29 cellular contexts compared by ENCODE assay signal in the genomic region with DNA sequence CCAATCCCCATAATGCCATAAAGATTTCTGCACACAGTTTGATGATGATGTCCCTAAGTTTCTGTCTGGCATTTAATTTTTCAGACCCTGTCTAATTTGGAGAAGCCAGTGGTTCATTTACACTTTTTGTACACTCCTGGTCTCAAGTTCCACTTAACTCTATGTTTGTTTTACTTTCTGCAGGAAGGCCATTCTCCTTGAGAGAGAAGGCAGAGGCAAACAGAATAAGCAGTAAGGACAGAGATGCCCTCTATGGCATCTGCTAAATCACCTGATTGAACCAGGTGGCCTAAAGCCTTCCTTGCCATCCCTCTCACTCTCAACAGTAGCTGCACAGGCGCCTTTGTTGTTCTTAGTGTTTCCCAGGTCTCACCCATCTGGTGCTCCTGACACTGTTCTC.
DNase-seq lines count a peak whose midpoint lies in the region; ATAC-seq and TF ChIP-seq lines count a peak whose summit lies in the region.
"Had no signal": no experiment of that assay in that cellular context is flagged by ENCODE, and none has a peak within 500 bp of the region (broad histone marks: within the 10 kb centered on the region; RNA-seq: fewer than 3 reads in every experiment).

No MANE protein-coding gene starts in this region.

- peaks cover 8% of the 10 kb centered on the region for H3K36me3 Mint-ChIP-seq in dendritic cell treated with granulocyte-macrophage colony-stimulating factor and Interleukin-4, amounts not matched to agents 40 ng/mL and 50 ng/mL, for 4 days (ENCODE audit: low read depth)
- no peaks in the 10 kb centered on the region for H3K36me3 Mint-ChIP-seq in T-cell
- H3K36me3 Mint-ChIP-seq in activated CD8-positive, alpha-beta T cell treated with anti-CD3 and anti-CD28 coated beads for 36 hours (ENCODE audit: low read depth), result no peaks in the 10 kb centered on the region
- H3K36me3 Mint-ChIP-seq: naive B cell had no signal

- H3K27me3 Mint-ChIP-seq in dendritic cell treated with granulocyte-macrophage colony-stimulating factor and Interleukin-4, amounts not matched to agents 40 ng/mL and 50 ng/mL, for 4 days, result no peaks in the 10 kb centered on the region
- no peaks in the 10 kb centered on the region for H3K27me3 Mint-ChIP-seq in T-cell
- no peaks in the 10 kb centered on the region for H3K27me3 Mint-ChIP-seq in activated CD8-positive, alpha-beta T cell treated with anti-CD3 and anti-CD28 coated beads for 36 hours
- H3K27me3 Mint-ChIP-seq: activated CD4-positive, alpha-beta T cell treated with anti-CD3 and anti-CD28 coated beads, Interleukin-2, amount 10 ng/mL, durations not matched to agents 24 days and 14 days; naive B cell; stimulated activated naive CD8-positive, alpha-beta T cell treated with anti-CD3 and anti-CD28 coated beads, Interleukin-15, amount 100 ng/mL, for 72 hours had no signal

- CTCF ChIA-PET in T-cell (lab: Charles Lee), result no interaction called here
- CTCF ChIA-PET in activated CD8-positive, alpha-beta T cell treated with anti-CD3 and anti-CD28 coated beads for 36 hours (lab: Charles Lee), result no interaction called here

- intact Hi-C loops in dendritic cell treated with granulocyte-macrophage colony-stimulating factor and Interleukin-4, amounts not matched to agents 40 ng/mL and 50 ng/mL, for 4 days (cut with micrococcal nuclease), result no loop called here
- intact Hi-C loops in activated CD8-positive, alpha-beta T cell treated with anti-CD3 and anti-CD28 coated beads for 36 hours (cut with micrococcal nuclease), result no loop called here

- H3K9me3 Mint-ChIP-seq in dendritic cell treated with granulocyte-macrophage colony-stimulating factor and Interleukin-4, amounts not matched to agents 40 ng/mL and 50 ng/mL, for 4 days, result no peaks in the 10 kb centered on the region
- H3K9me3 Mint-ChIP-seq in T-cell, result no peaks in the 10 kb centered on the region
- no peaks in the 10 kb centered on the region for H3K9me3 Mint-ChIP-seq in activated CD8-positive, alpha-beta T cell treated with anti-CD3 and anti-CD28 coated beads for 36 hours
- H3K9me3 Mint-ChIP-seq: activated CD4-positive, alpha-beta T cell treated with anti-CD3 and anti-CD28 coated beads, Interleukin-2, amount 10 ng/mL, durations not matched to agents 24 days and 14 days; CD8-positive, alpha-beta T cell; H9; naive B cell; stimulated activated naive CD8-positive, alpha-beta T cell treated with anti-CD3 and anti-CD28 coated beads, Interleukin-15, amount 100 ng/mL, for 72 hours had no signal

- DNase-seq in activated effector memory CD4-positive, alpha-beta T cell treated with anti-CD3 and anti-CD28 coated beads, Interleukin-2, amount 50 U/mL, for 16 hours, result peak; percentile 27
- DNase-seq in activated effector memory CD4-positive, alpha-beta T cell treated with Interleukin-2 at 50 U/mL for 16 hours, result no peak
- DNase-seq in NCI-H69 (lab: John Stamatoyannopoulos, UW) (peak; percentile 93), T-cell (no peak), DMS153 treated with DMSO at 0.1 percent for 48 hours (lab: John Stamatoyannopoulos, UW; ENCODE audit: unreplicated experiment) (no peak)
- DNase-seq in activated CD8-positive, alpha-beta T cell treated with anti-CD3 and anti-CD28 coated beads for 36 hours, result no peak
- DNase-seq: ACHN; activated CD4-positive, alpha-beta T cell treated with anti-CD3 and anti-CD28 coated beads, Interleukin-2, amount 10 ng/mL, durations not matched to agents 24 days and 14 days; activated naive CD4-positive, alpha-beta T cell treated with Interleukin-2 at 50 U/mL for 16 hours; activated T-cell treated with anti-CD3 and anti-CD28 coated beads, Interleukin-2, amount 50 U/mL, for 1 hour; BE2C; CD8-positive, alpha-beta T cell; DMS79 treated with DMSO at 0.1 percent for 48 hours; foreskin keratinocyte; GDM1; H9; heart left ventricle; midbrain; naive B cell; nucleus accumbens; psoas muscle; SJCRH30; stimulated activated CD4-positive, alpha-beta T cell treated with anti-CD3 and anti-CD28 coated beads, Interleukin-12 subunit alpha, Interleukin-12 subunit beta, amount 100 ng/mL, for 4 hours; stimulated activated CD4-positive, alpha-beta T cell treated with anti-CD3 and anti-CD28 coated beads, Interleukin-2, amount 100 ng/mL, for 48 hours; stimulated activated naive CD8-positive, alpha-beta T cell treated with anti-CD3 and anti-CD28 coated beads, Interleukin-15, amount 100 ng/mL, for 72 hours; SW 1271; T-helper 9 cell; uterus had no signal

- peaks cover 33% of the 10 kb centered on the region for H3K4me1 Mint-ChIP-seq in dendritic cell treated with granulocyte-macrophage colony-stimulating factor and Interleukin-4, amounts not matched to agents 40 ng/mL and 50 ng/mL, for 4 days (ENCODE audit: low read depth)
- H3K4me1 Mint-ChIP-seq in T-cell, result no peaks in the 10 kb centered on the region
- no peaks in the 10 kb centered on the region for H3K4me1 Mint-ChIP-seq in activated CD8-positive, alpha-beta T cell treated with anti-CD3 and anti-CD28 coated beads for 36 hours (ENCODE audit: low read depth)
- H3K4me1 Mint-ChIP-seq: activated CD4-positive, alpha-beta T cell treated with anti-CD3 and anti-CD28 coated beads, Interleukin-2, amount 10 ng/mL, durations not matched to agents 24 days and 14 days; naive B cell; stimulated activated naive CD8-positive, alpha-beta T cell treated with anti-CD3 and anti-CD28 coated beads, Interleukin-15, amount 100 ng/mL, for 72 hours had no signal

- ATAC-seq in T-cell (replicated peaks in 1 of 4), result no peak
- ATAC-seq in activated CD8-positive, alpha-beta T cell treated with anti-CD3 and anti-CD28 coated beads for 36 hours, result no peak
- ATAC-seq: CD8-positive, alpha-beta T cell; foreskin keratinocyte; heart left ventricle; psoas muscle; stimulated activated naive CD8-positive, alpha-beta T cell treated with anti-CD3 and anti-CD28 coated beads, Interleukin-15, amount 100 ng/mL, for 72 hours had no signal

- H3K4me3 Mint-ChIP-seq in dendritic cell treated with granulocyte-macrophage colony-stimulating factor and Interleukin-4, amounts not matched to agents 40 ng/mL and 50 ng/mL, for 4 days, result peak overlapping the region; percentile 7
- H3K4me3 Mint-ChIP-seq in T-cell, result no peak overlapping the region
- no peak overlapping the region for H3K4me3 Mint-ChIP-seq in activated CD8-positive, alpha-beta T cell treated with anti-CD3 and anti-CD28 coated beads for 36 hours
- H3K4me3 Mint-ChIP-seq: activated CD4-positive, alpha-beta T cell treated with anti-CD3 and anti-CD28 coated beads, Interleukin-2, amount 10 ng/mL, durations not matched to agents 24 days and 14 days; CD8-positive, alpha-beta T cell; H9; stimulated activated naive CD8-positive, alpha-beta T cell treated with anti-CD3 and anti-CD28 coated beads, Interleukin-15, amount 100 ng/mL, for 72 hours had no signal

- peak overlapping the region; percentile 69 for H3K27ac Mint-ChIP-seq in dendritic cell treated with granulocyte-macrophage colony-stimulating factor and Interleukin-4, amounts not matched to agents 40 ng/mL and 50 ng/mL, for 4 days
- no peak overlapping the region for H3K27ac Mint-ChIP-seq in T-cell
- H3K27ac Mint-ChIP-seq in activated CD8-positive, alpha-beta T cell treated with anti-CD3 and anti-CD28 coated beads for 36 hours, result no peak overlapping the region
- H3K27ac Mint-ChIP-seq: activated CD4-positive, alpha-beta T cell treated with anti-CD3 and anti-CD28 coated beads, Interleukin-2, amount 10 ng/mL, durations not matched to agents 24 days and 14 days; CD8-positive, alpha-beta T cell had no signal

- POLR2A ChIA-PET in T-cell (lab: Charles Lee), result interaction anchor here in 1 of 2 donors (0.6 kb wide), 1 partner anchor 1795 kb away, joined by 3 read pairs; no protein-coding TSS in a partner anchor
- POLR2A ChIA-PET in activated CD8-positive, alpha-beta T cell treated with anti-CD3 and anti-CD28 coated beads for 36 hours (lab: Charles Lee), result no interaction called here

- TF ChIP-seq CTCF in activated CD8-positive, alpha-beta T cell treated with anti-CD3 and anti-CD28 coated beads for 36 hours (IDR thresholded peaks at IDR 0.05), result no peak

Comparison
In these comparisons a context has a peak if more than half of its experiments do, and no peak if none do; other contexts are left out.
1. DNase-seq: peak in activated effector memory CD4-positive, alpha-beta T cell treated with anti-CD3 and anti-CD28 coated beads, Interleukin-2, amount 50 U/mL, for 16 hours (single experiment) and NCI-H69 (single experiment); none in activated effector memory CD4-positive, alpha-beta T cell treated with Interleukin-2 at 50 U/mL for 16 hours (single experiment), T-cell (0 of 34), activated CD8-positive, alpha-beta T cell treated with anti-CD3 and anti-CD28 coated beads for 36 hours (single experiment) and DMS153 treated with DMSO at 0.1 percent for 48 hours (single experiment).